23 cellular contexts compared by ENCODE assay signal in the genomic region with DNA sequence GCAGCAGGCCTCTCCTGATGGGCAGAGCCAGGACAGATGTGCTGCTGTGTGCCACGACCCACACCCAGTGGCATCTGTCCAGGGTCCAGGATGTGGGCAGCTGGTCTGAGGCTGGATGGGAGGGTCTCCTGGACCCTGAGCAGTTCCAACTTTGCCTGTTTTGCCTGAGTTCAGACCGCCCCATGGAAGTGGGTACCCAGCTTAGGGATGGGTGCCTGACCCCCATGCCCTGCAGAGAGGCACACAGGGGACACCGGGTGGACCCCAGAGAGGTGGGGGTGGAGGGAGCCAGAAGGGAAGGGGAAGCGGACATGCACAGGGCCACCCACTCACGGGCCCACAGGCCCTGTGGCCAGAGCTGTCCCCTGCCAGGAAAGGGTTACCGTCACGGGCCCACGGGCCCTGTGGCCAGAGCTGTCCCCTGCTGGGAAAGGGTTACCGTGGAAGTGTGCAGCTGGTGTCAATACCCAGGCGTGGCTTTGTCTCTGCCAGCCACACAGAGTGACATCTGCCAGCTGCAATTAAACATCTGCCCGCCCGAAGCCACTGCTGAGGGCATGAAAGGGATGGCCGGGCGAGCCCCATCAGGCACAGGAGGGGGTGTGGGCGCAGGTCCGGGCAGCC. TPM values are rescaled to one million over a fixed set of nuclear protein-coding genes. Genes with fewer than 3 reads are reported as not detected.
A peak's percentile ranks its signal among the peaks of the same experiment; 100 is the strongest.
DNase-seq lines count a peak whose midpoint lies in the region; ATAC-seq and TF ChIP-seq lines count a peak whose summit lies in the region.
"Had no signal": no experiment of that assay in that cellular context is flagged by ENCODE, and none has a peak within 500 bp of the region (broad histone marks: within the 10 kb centered on the region; RNA-seq: fewer than 3 reads in every experiment).

No MANE protein-coding gene starts in this region.

- no peaks in the 10 kb centered on the region for H3K27me3 ChIP-seq in left ventricle myocardium inferior (ENCODE audit: low read depth)
- H3K27me3 ChIP-seq in heart left ventricle = no peaks in the 10 kb centered on the region
- no peaks in the 10 kb centered on the region for H3K27me3 ChIP-seq in neutrophil
- H3K27me3 ChIP-seq in upper lobe of right lung = no peaks in the 10 kb centered on the region
- H3K27me3 ChIP-seq: adrenal gland, neural progenitor cell had no signal

- H3K4me1 Mint-ChIP-seq in dendritic cell treated with granulocyte-macrophage colony-stimulating factor and Interleukin-4, amounts not matched to agents 40 ng/mL and 50 ng/mL, for 4 days (ENCODE audit: low read depth) = peaks cover 69% of the 10 kb centered on the region

- no peak for TF ChIP-seq POLR2A in heart left ventricle (IDR thresholded peaks at IDR 0.05)

- H3K27ac Mint-ChIP-seq in dendritic cell treated with granulocyte-macrophage colony-stimulating factor and Interleukin-4, amounts not matched to agents 40 ng/mL and 50 ng/mL, for 4 days = no peak overlapping the region
- H3K27ac Mint-ChIP-seq: mesothelial cell of epicardium; neural progenitor cell; stimulated activated naive CD8-positive, alpha-beta T cell treated with anti-CD3 and anti-CD28 coated beads, Interleukin-15, Interleukin-2, amounts not matched to agents 100 ng/mL and 50 ng/mL, for 24 hours had no signal

- H3K9me3 Mint-ChIP-seq in dendritic cell treated with granulocyte-macrophage colony-stimulating factor and Interleukin-4, amounts not matched to agents 40 ng/mL and 50 ng/mL, for 4 days = no peaks in the 10 kb centered on the region
- H3K9me3 Mint-ChIP-seq: effector memory CD8-positive, alpha-beta T cell; mesothelial cell of epicardium; neural progenitor cell; stimulated activated naive CD8-positive, alpha-beta T cell treated with anti-CD3 and anti-CD28 coated beads, Interleukin-15, Interleukin-2, amounts not matched to agents 100 ng/mL and 50 ng/mL, for 24 hours had no signal

- no peak overlapping the region for H3K4me3 ChIP-seq in left ventricle myocardium inferior
- no peak overlapping the region for H3K4me3 ChIP-seq in heart left ventricle
- H3K4me3 ChIP-seq in neutrophil (ENCODE audit: low read depth in 1 of 2, low read length in 1 of 2) = peak overlapping the region; percentile 73 to 83
- H3K4me3 ChIP-seq in upper lobe of right lung = no peak overlapping the region
- H3K4me3 ChIP-seq: adrenal gland, HAP-1, neural progenitor cell had no signal

- TF ChIP-seq CTCF in left ventricle myocardium inferior (IDR thresholded peaks at IDR 0.05; ENCODE audit: borderline replicate concordance) (no peak), heart left ventricle (IDR thresholded peaks at IDR 0.05) (no peak), neutrophil (IDR thresholded peaks at IDR 0.05) (no peak), upper lobe of right lung (IDR thresholded peaks at IDR 0.05) (no peak)

- H3K27me3 Mint-ChIP-seq in dendritic cell treated with granulocyte-macrophage colony-stimulating factor and Interleukin-4, amounts not matched to agents 40 ng/mL and 50 ng/mL, for 4 days = no peaks in the 10 kb centered on the region
- H3K27me3 Mint-ChIP-seq: effector memory CD8-positive, alpha-beta T cell; stimulated activated naive CD8-positive, alpha-beta T cell treated with anti-CD3 and anti-CD28 coated beads, Interleukin-15, Interleukin-2, amounts not matched to agents 100 ng/mL and 50 ng/mL, for 24 hours had no signal

- intact Hi-C loops in left ventricle myocardium inferior (cut with micrococcal nuclease) (no loop called here), heart left ventricle (cut with DNase I) (loop anchor here in 1 of 10 donors (10.0 kb wide), 1 partner anchor 50 kb away; no protein-coding TSS in a partner anchor), upper lobe of right lung (cut with DNase I) (no loop called here)
- intact Hi-C loops in dendritic cell treated with granulocyte-macrophage colony-stimulating factor and Interleukin-4, amounts not matched to agents 40 ng/mL and 50 ng/mL, for 4 days (cut with micrococcal nuclease) = loop anchor here (5.0 kb wide), 1 partner anchor 47 kb away; no protein-coding TSS in a partner anchor

- H3K9me3 ChIP-seq in left ventricle myocardium inferior (replicated peaks) (peaks cover 3% of the 10 kb centered on the region), heart left ventricle (peaks cover 0 to 5% (median 0%) of the 10 kb centered on the region in 12 donors), neutrophil (no peaks in the 10 kb centered on the region), upper lobe of right lung (no peaks in the 10 kb centered on the region)
- H3K9me3 ChIP-seq: adrenal gland, HAP-1 had no signal

- 70 to 86% (median 83%) methylated on average over 13 to 16 of the region's 16 CpGs for WGBS in heart left ventricle, 4 donors

- H3K36me3 ChIP-seq in left ventricle myocardium inferior (peaks cover 52% of the 10 kb centered on the region), heart left ventricle (peaks cover 0 to 59% (median 32%) of the 10 kb centered on the region in 9 donors), neutrophil (peaks cover 40% of the 10 kb centered on the region), upper lobe of right lung (peaks cover 16% of the 10 kb centered on the region)
- H3K36me3 ChIP-seq: neural progenitor cell had no signal

- peak overlapping the region; percentile 8 for H3K4me3 Mint-ChIP-seq in dendritic cell treated with granulocyte-macrophage colony-stimulating factor and Interleukin-4, amounts not matched to agents 40 ng/mL and 50 ng/mL, for 4 days
- H3K4me3 Mint-ChIP-seq: effector memory CD8-positive, alpha-beta T cell; mesothelial cell of epicardium; neural progenitor cell; stimulated activated naive CD8-positive, alpha-beta T cell treated with anti-CD3 and anti-CD28 coated beads, Interleukin-15, Interleukin-2, amounts not matched to agents 100 ng/mL and 50 ng/mL, for 24 hours had no signal

- no peak for DNase-seq in left ventricle myocardium inferior
- DNase-seq in heart left ventricle = no peak
- DNase-seq in upper lobe of right lung = no peak
- no peak for DNase-seq in COLO829 (ENCODE audit: low spot score)
- DNase-seq in NCI-H1436 (lab: John Stamatoyannopoulos, UW) = no peak
- DNase-seq in stimulated activated CD4-positive, alpha-beta T cell treated with anti-CD3 and anti-CD28 coated beads, Interleukin-4, amount 100 ng/mL, for 24 hours = no peak
- DNase-seq: activated CD4-positive, CD25-positive, alpha-beta regulatory T cell treated with anti-CD3 and anti-CD28 coated beads, Interleukin-2, amount 50 U/mL, for 72 hours; activated effector memory CD4-positive, alpha-beta T cell treated with Interleukin-2 at 50 U/mL for 16 hours; central memory CD4-positive, alpha-beta T cell; effector memory CD8-positive, alpha-beta T cell; KBM-7; NCI-H1048; NCI-H2081; NCI-H526; stimulated activated CD4-positive, alpha-beta T cell treated with anti-CD3 and anti-CD28 coated beads, Interleukin-1b, Interleukin-23, amount 100 ng/mL, for 48 hours; T1000 had no signal

- peaks cover 41% of the 10 kb centered on the region for H3K4me1 ChIP-seq in left ventricle myocardium inferior
- peaks cover 0 to 64% (median 16%) of the 10 kb centered on the region in 12 donors for H3K4me1 ChIP-seq in heart left ventricle
- H3K4me1 ChIP-seq in neutrophil (ENCODE audit: control insufficient read depth in 1 of 2, insufficient read depth in 1 of 2, low read depth in 1 of 2, low read length in 1 of 2) = peaks cover 86 to 91% of the 10 kb centered on the region in 2 experiments
- H3K4me1 ChIP-seq in upper lobe of right lung = peaks cover 21% of the 10 kb centered on the region
- H3K4me1 ChIP-seq: adrenal gland, HAP-1, neural progenitor cell had no signal

- peak overlapping the region; percentile 33 for H3K27ac ChIP-seq in left ventricle myocardium inferior (replicated peaks)
- no peak overlapping the region for H3K27ac ChIP-seq in heart left ventricle
- peak overlapping the region; percentile 98 for H3K27ac ChIP-seq in neutrophil
- H3K27ac ChIP-seq in upper lobe of right lung = peak overlapping the region; percentile 24
- H3K27ac ChIP-seq: neural progenitor cell had no signal

- ATAC-seq in heart left ventricle = no peak
- ATAC-seq in upper lobe of right lung = peak; percentile 46
- ATAC-seq: effector memory CD8-positive, alpha-beta T cell had no signal

- peaks cover 50% of the 10 kb centered on the region for H3K36me3 Mint-ChIP-seq in dendritic cell treated with granulocyte-macrophage colony-stimulating factor and Interleukin-4, amounts not matched to agents 40 ng/mL and 50 ng/mL, for 4 days (ENCODE audit: low read depth)
- H3K36me3 Mint-ChIP-seq: neural progenitor cell had no signal

RNA-seq across cellular contexts. Expression of a gene that starts 50.0 kb away (rescaled TPM):
- total RNA-seq in left ventricle myocardium inferior = 29.5 TPM
- total RNA-seq in heart left ventricle = 10 to 100 TPM; 38.7 to 66.5 (median 47.5) TPM
- polyA plus RNA-seq in heart left ventricle = 10 to 100 TPM; 17.9 to 39.1 TPM
- 33.5 TPM for total RNA-seq in upper lobe of right lung

Comparison
In these comparisons a context has a peak if more than half of its experiments do, and no peak if none do; other contexts are left out.
1. H3K27ac ChIP-seq: peak in left ventricle myocardium inferior (single experiment), neutrophil (single experiment) and upper lobe of right lung (single experiment); none in heart left ventricle (0 of 12).
2. H3K4me3 ChIP-seq: peak in neutrophil (2 of 2); none in left ventricle myocardium inferior (single experiment), heart left ventricle (0 of 12) and upper lobe of right lung (single experiment).